ENCODE assay signal across 18 cellular contexts in genomic region chr2:99710720-99711612, GRCh38.
A peak's percentile ranks its signal among the peaks of the same experiment; 100 is the strongest.
DNase-seq lines count a peak whose midpoint lies in the region; ATAC-seq, FAIRE-seq and TF ChIP-seq lines count a peak whose summit lies in the region.
"Had no signal": no experiment of that assay in that cellular context is flagged by ENCODE, and none has a peak within 500 bp of the region (broad histone marks: within the 10 kb centered on the region; RNA-seq: fewer than 3 reads in every experiment).

No MANE protein-coding gene starts in this region.

- H3K9ac ChIP-seq in HepG2 (ENCODE audit: insufficient read depth, low read depth, low read length) (no peak overlapping the region), endodermal cell (ENCODE audit: extremely low read depth, low read length, poor library complexity, severe bottlenecking) (no peak overlapping the region)
- H3K9ac ChIP-seq: neural progenitor cell had no signal

- no peaks in the 10 kb centered on the region for H4K20me1 ChIP-seq in HepG2 (ENCODE audit: insufficient read depth, low read length)

- no peak for TF ChIP-seq RAD21 in HepG2 (CRISPR knock-in tag; IDR thresholded peaks at IDR 0.05)

- H3K9me3 Mint-ChIP-seq in endodermal cell: peaks cover 2% of the 10 kb centered on the region
- H3K9me3 Mint-ChIP-seq in activated naive CD4-positive, alpha-beta T cell treated with anti-CD3 and anti-CD28 coated beads for 36 hours: no peaks in the 10 kb centered on the region
- H3K9me3 Mint-ChIP-seq: effector memory CD8-positive, alpha-beta T cell; neural progenitor cell had no signal

- no peaks in the 10 kb centered on the region for H3K36me3 Mint-ChIP-seq in endodermal cell (ENCODE audit: low read depth)
- H3K36me3 Mint-ChIP-seq in activated naive CD4-positive, alpha-beta T cell treated with anti-CD3 and anti-CD28 coated beads for 36 hours (ENCODE audit: low read depth): peaks cover 1% of the 10 kb centered on the region
- H3K36me3 Mint-ChIP-seq: neural progenitor cell had no signal

- POLR2A ChIA-PET in HepG2 (lab: Yijun Ruan, JAX): no interaction called here

- H3K27ac ChIP-seq in HepG2 (ENCODE audit: extremely low read length, insufficient read depth, low read length): no peak overlapping the region
- no peak overlapping the region for H3K27ac ChIP-seq in right lobe of liver
- H3K27ac ChIP-seq in endodermal cell (ENCODE audit: low read depth, low read length): peak overlapping the region; percentile 15
- H3K27ac ChIP-seq in SJCRH30: no peak overlapping the region
- H3K27ac ChIP-seq: neural progenitor cell, transverse colon had no signal

- no peaks in the 10 kb centered on the region for H3K36me3 ChIP-seq in HepG2 (replicated peaks in 1 of 2; ENCODE audit: control insufficient read depth in 1 of 2, insufficient read depth in 2 of 2, low read length in 2 of 2)
- H3K36me3 ChIP-seq in right lobe of liver: no peaks in the 10 kb centered on the region
- H3K36me3 ChIP-seq in endodermal cell (ENCODE audit: control insufficient read depth, insufficient read depth, low read length): no peaks in the 10 kb centered on the region
- no peaks in the 10 kb centered on the region for H3K36me3 ChIP-seq in SJCRH30
- H3K36me3 ChIP-seq: neural progenitor cell, transverse colon had no signal

- no peak overlapping the region for H3K4me3 Mint-ChIP-seq in endodermal cell
- H3K4me3 Mint-ChIP-seq in activated naive CD4-positive, alpha-beta T cell treated with anti-CD3 and anti-CD28 coated beads for 36 hours: no peak overlapping the region
- H3K4me3 Mint-ChIP-seq: effector memory CD8-positive, alpha-beta T cell; neural progenitor cell had no signal

- no peak overlapping the region for H3K27ac Mint-ChIP-seq in endodermal cell
- H3K27ac Mint-ChIP-seq in activated naive CD4-positive, alpha-beta T cell treated with anti-CD3 and anti-CD28 coated beads for 36 hours: no peak overlapping the region
- H3K27ac Mint-ChIP-seq: effector memory CD8-positive, alpha-beta T cell; neural progenitor cell had no signal

- H3K4me3 ChIP-seq in HepG2 (replicated peaks in 1 of 3; ENCODE audit: insufficient read depth in 1 of 3, low read depth in 2 of 3, low read length in 3 of 3) (no peak overlapping the region), right lobe of liver (no peak overlapping the region), endodermal cell (ENCODE audit: low read length) (no peak overlapping the region), SJCRH30 (no peak overlapping the region)
- H3K4me3 ChIP-seq: neural progenitor cell, transverse colon had no signal

- ATAC-seq in HepG2: no peak
- ATAC-seq in right lobe of liver: no peak
- ATAC-seq in HG02970 (IDR thresholded peaks at IDR 0.05; ENCODE audit: low FRiP score, unreplicated experiment): no peak
- ATAC-seq: effector memory CD8-positive, alpha-beta T cell had no signal

- in situ Hi-C loops in HepG2 (cut with HindIII; ENCODE audit: extremely low pct_ligation_motif_present, low pct_unique_long_range_greater_than_20kb): no loop called here

- CTCF ChIA-PET in HepG2 (lab: Yijun Ruan, JAX; ENCODE audit: low intra/inter-chr PET ratio, low total read pairs): no interaction called here
- CTCF ChIA-PET in activated naive CD4-positive, alpha-beta T cell treated with anti-CD3 and anti-CD28 coated beads for 36 hours (lab: Charles Lee): no interaction called here

- no peaks in the 10 kb centered on the region for H3K4me1 Mint-ChIP-seq in endodermal cell
- H3K4me1 Mint-ChIP-seq in activated naive CD4-positive, alpha-beta T cell treated with anti-CD3 and anti-CD28 coated beads for 36 hours (ENCODE audit: low read depth): no peaks in the 10 kb centered on the region

- no peak for FAIRE-seq in HepG2 (lab: Jason Lieb, UNC)
- FAIRE-seq: frontal cortex had no signal

- no peaks in the 10 kb centered on the region for H3K9me3 ChIP-seq in HepG2 (ENCODE audit: low read length)
- no peaks in the 10 kb centered on the region for H3K9me3 ChIP-seq in right lobe of liver
- no peaks in the 10 kb centered on the region for H3K9me3 ChIP-seq in endodermal cell (ENCODE audit: control insufficient read depth, low read length)
- H3K9me3 ChIP-seq in SJCRH30 (replicated peaks): no peaks in the 10 kb centered on the region
- H3K9me3 ChIP-seq: transverse colon had no signal

- intact Hi-C loops in HepG2 (cut with micrococcal nuclease; ENCODE audit: unreplicated experiment) (no loop called here), right lobe of liver (cut with DNase I) (no loop called here)
- intact Hi-C loops in activated naive CD4-positive, alpha-beta T cell treated with anti-CD3 and anti-CD28 coated beads for 36 hours (cut with micrococcal nuclease): no loop called here

- TF ChIP-seq CTCF in HepG2 (CRISPR knock-in tag; IDR thresholded peaks at IDR 0.05) (no peak), right lobe of liver (IDR thresholded peaks at IDR 0.05) (no peak), endodermal cell (conservative IDR thresholded peaks at IDR 0.05) (no peak)

- H2AFZ ChIP-seq in HepG2 (ENCODE audit: low read length): no peak overlapping the region
- H2AFZ ChIP-seq: neural progenitor cell had no signal

- no peaks in the 10 kb centered on the region for H3K79me2 ChIP-seq in HepG2 (ENCODE audit: insufficient read depth, low read length)

- TF ChIP-seq EP300 in HepG2 (IDR thresholded peaks at IDR 0.05; ENCODE audit: low read depth in 2 of 2, low read length in 2 of 2): no peak
- TF ChIP-seq EP300 in HepG2 (CRISPR knock-in tag; IDR thresholded peaks at IDR 0.05; ENCODE audit: borderline replicate concordance): no peak

- H3K4me1 ChIP-seq in HepG2 (ENCODE audit: insufficient read depth, low read length) (no peaks in the 10 kb centered on the region), right lobe of liver (no peaks in the 10 kb centered on the region), endodermal cell (ENCODE audit: control insufficient read depth, insufficient read depth, low read length) (no peaks in the 10 kb centered on the region), SJCRH30 (no peaks in the 10 kb centered on the region)
- H3K4me1 ChIP-seq: neural progenitor cell, transverse colon had no signal

- 44% methylated on average over 16 of the region's 16 CpGs for WGBS in HepG2 (ENCODE audit: low lambda C conversion rate)
- 78% methylated on average over 12 of the region's 16 CpGs for WGBS in right lobe of liver (ENCODE audit: insufficient coverage, low coverage, low lambda C conversion rate, missing lambda C conversion rate)
- WGBS in endodermal cell (ENCODE audit: insufficient coverage in 1 of 2, insufficient read length in 1 of 2), 2 experiments: 81 to 87% methylated on average over 4 to 15 of the region's 16 CpGs

- H3K27me3 Mint-ChIP-seq in endodermal cell (ENCODE audit: insufficient read depth): no peaks in the 10 kb centered on the region
- H3K27me3 Mint-ChIP-seq in activated naive CD4-positive, alpha-beta T cell treated with anti-CD3 and anti-CD28 coated beads for 36 hours (ENCODE audit: low read depth): no peaks in the 10 kb centered on the region

- no peaks in the 10 kb centered on the region for H3K27me3 ChIP-seq in HepG2 (ENCODE audit: control insufficient read depth in 1 of 2, insufficient read depth in 2 of 2, low read length in 2 of 2)
- no peaks in the 10 kb centered on the region for H3K27me3 ChIP-seq in right lobe of liver
- H3K27me3 ChIP-seq in endodermal cell (ENCODE audit: control insufficient read depth, insufficient read depth, low read length, poor library complexity, severe bottlenecking): no peaks in the 10 kb centered on the region
- H3K27me3 ChIP-seq in SJCRH30: no peaks in the 10 kb centered on the region
- H3K27me3 ChIP-seq: neural progenitor cell, transverse colon had no signal

- no peak overlapping the region for H3K4me2 ChIP-seq in HepG2 (ENCODE audit: low read depth, low read length)
- H3K4me2 ChIP-seq: neural progenitor cell had no signal

- BruUV-seq in HepG2 (replicated peaks; lab: Mats Ljungman, UMichigan): no TSS peak

- no peak for DNase-seq in HepG2 (ENCODE audit: low spot score)
- DNase-seq in right lobe of liver: no peak
- no peak for DNase-seq in endodermal cell
- DNase-seq in myocyte (ENCODE audit: low read depth): peak; percentile 74
- DNase-seq in ureter (ENCODE audit: low spot score): no peak
- no peak for DNase-seq in SJCRH30
- no peak for DNase-seq in activated naive CD4-positive, alpha-beta T cell treated with anti-CD3 and anti-CD28 coated beads for 36 hours
- DNase-seq: activated CD4-positive, alpha-beta T cell treated with anti-CD3 and anti-CD28 coated beads for 48 hours; aorta; DMS153; effector memory CD8-positive, alpha-beta T cell; NCI-H2081 treated with DMSO at 0.1 percent for 48 hours; OCI-M1; T-helper 2 cell; transverse colon had no signal

- TF ChIP-seq POLR2A in HepG2 (IDR thresholded peaks at IDR 0.05; ENCODE audit: insufficient read depth in 1 of 2, low read depth in 2 of 2, low read length in 2 of 2) (no peak), right lobe of liver (IDR thresholded peaks at IDR 0.05) (no peak)

TF ChIP-seq in HepG2, 621 proteins besides CTCF, POLR2A, EP300 and RAD21:
- TF ChIP-seq ZMYM3 (CRISPR knock-in tag; IDR thresholded peaks at IDR 0.05) (no peak), AGO2 (optimal IDR thresholded peaks at IDR 0.05; ENCODE audit: low read depth, low read length) (no peak), MAFK (conservative IDR thresholded peaks at IDR 0.05 in 1 of 2, IDR thresholded peaks at IDR 0.05 in 1 of 2; ENCODE audit: low read length in 2 of 2) (peak; percentile 16 to 63; a peak in 2 of 4 replicates), ZNF740 (CRISPR knock-in tag; IDR thresholded peaks at IDR 0.05) (no peak)
